1 cellular context compared by ENCODE assay signal in the genomic region with DNA sequence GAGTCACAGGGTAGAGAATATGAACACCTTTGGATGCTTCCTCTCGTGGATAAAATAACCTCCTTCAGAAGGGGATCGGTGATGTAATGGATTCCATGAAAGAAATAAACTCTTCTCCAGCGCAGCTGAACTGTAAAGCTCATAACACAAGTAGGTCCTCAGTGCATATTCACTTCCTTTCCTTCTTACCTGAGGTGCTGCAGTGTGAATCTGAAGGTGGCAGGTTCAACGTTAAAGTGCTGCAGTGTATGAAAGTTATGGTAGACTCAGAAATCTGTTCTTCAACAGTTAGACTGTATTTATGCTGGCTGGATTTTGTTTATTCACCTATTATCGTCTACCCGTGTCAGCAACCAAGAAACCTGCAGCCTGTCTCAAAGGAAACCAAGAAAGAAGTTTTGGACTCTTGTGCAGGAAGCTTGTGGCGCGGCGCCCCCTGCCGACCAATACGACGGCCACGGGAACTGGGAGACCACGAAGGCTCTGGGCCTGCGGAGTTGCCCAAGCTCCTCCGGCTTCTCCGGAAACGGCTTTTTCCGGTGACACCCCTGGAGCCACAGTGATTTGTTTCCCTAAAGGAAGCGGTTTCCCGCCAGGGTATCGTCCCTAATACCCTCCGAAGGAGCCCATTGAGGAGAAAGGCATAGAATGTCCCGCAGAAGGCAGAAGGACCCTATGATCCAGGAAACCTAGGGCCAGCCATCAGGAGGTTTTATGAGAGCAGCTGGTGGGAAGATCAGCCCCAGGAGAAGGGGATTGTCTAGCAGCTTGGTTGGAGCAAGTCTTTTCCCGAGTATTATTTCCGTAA.
TF ChIP-seq lines count a peak whose summit lies in the region.

No MANE protein-coding gene starts in this region.

TF ChIP-seq in HepG2, 621 proteins besides CTCF, POLR2A, EP300 and RAD21 (continued from another document and continues in another):
- TF ChIP-seq, protein P1, sequence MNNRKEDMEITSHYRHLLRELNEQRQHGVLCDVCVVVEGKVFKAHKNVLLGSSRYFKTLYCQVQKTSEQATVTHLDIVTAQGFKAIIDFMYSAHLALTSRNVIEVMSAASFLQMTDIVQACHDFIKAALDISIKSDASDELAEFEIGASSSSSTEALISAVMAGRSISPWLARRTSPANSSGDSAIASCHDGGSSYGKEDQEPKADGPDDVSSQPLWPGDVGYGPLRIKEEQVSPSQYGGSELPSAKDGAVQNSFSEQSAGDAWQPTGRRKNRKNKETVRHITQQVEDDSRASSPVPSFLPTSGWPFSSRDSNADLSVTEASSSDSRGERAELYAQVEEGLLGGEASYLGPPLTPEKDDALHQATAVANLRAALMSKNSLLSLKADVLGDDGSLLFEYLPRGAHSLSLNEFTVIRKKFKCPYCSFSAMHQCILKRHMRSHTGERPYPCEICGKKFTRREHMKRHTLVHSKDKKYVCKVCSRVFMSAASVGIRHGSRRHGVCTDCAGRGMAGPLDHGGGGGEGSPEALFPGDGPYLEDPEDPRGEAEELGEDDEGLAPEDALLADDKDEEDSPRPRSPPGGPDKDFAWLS (CRISPR knock-in tag; IDR thresholded peaks at IDR 0.05; ENCODE audit: borderline replicate concordance) = no peak
- TF ChIP-seq PPARG (CRISPR knock-in tag; conservative IDR thresholded peaks at IDR 0.05) = no peak
- peak; percentile 92 for TF ChIP-seq GABPB1 (CRISPR knock-in tag; IDR thresholded peaks at IDR 0.05)
- TF ChIP-seq, protein P2, sequence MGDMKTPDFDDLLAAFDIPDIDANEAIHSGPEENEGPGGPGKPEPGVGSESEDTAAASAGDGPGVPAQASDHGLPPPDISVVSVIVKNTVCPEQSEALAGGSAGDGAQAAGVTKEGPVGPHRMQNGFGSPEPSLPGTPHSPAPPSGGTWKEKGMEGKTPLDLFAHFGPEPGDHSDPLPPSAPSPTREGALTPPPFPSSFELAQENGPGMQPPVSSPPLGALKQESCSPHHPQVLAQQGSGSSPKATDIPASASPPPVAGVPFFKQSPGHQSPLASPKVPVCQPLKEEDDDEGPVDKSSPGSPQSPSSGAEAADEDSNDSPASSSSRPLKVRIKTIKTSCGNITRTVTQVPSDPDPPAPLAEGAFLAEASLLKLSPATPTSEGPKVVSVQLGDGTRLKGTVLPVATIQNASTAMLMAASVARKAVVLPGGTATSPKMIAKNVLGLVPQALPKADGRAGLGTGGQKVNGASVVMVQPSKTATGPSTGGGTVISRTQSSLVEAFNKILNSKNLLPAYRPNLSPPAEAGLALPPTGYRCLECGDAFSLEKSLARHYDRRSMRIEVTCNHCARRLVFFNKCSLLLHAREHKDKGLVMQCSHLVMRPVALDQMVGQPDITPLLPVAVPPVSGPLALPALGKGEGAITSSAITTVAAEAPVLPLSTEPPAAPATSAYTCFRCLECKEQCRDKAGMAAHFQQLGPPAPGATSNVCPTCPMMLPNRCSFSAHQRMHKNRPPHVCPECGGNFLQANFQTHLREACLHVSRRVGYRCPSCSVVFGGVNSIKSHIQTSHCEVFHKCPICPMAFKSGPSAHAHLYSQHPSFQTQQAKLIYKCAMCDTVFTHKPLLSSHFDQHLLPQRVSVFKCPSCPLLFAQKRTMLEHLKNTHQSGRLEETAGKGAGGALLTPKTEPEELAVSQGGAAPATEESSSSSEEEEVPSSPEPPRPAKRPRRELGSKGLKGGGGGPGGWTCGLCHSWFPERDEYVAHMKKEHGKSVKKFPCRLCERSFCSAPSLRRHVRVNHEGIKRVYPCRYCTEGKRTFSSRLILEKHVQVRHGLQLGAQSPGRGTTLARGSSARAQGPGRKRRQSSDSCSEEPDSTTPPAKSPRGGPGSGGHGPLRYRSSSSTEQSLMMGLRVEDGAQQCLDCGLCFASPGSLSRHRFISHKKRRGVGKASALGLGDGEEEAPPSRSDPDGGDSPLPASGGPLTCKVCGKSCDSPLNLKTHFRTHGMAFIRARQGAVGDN (CRISPR knock-in tag; IDR thresholded peaks at IDR 0.05) = peak; percentile 35
- TF ChIP-seq ZNF562 (CRISPR knock-in tag; IDR thresholded peaks at IDR 0.05; ENCODE audit: borderline replicate concordance) = no peak
- no peak for TF ChIP-seq HNF4G (IDR thresholded peaks at IDR 0.05; ENCODE audit: borderline replicate concordance, low read depth, low read length)
- TF ChIP-seq HNF4G (CRISPR knock-in tag; IDR thresholded peaks at IDR 0.05; ENCODE audit: borderline replicate concordance, low read depth) = no peak
- TF ChIP-seq, protein P3, sequence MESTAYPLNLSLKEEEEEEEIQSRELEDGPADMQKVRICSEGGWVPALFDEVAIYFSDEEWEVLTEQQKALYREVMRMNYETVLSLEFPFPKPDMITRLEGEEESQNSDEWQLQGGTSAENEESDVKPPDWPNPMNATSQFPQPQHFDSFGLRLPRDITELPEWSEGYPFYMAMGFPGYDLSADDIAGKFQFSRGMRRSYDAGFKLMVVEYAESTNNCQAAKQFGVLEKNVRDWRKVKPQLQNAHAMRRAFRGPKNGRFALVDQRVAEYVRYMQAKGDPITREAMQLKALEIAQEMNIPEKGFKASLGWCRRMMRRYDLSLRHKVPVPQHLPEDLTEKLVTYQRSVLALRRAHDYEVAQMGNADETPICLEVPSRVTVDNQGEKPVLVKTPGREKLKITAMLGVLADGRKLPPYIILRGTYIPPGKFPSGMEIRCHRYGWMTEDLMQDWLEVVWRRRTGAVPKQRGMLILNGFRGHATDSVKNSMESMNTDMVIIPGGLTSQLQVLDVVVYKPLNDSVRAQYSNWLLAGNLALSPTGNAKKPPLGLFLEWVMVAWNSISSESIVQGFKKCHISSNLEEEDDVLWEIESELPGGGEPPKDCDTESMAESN (CRISPR knock-in tag; conservative IDR thresholded peaks at IDR 0.05) = 0 out of 2 replicates have a peak, but pooled peaks have one; percentile 41
- peak; percentile 63 for TF ChIP-seq GATAD1 (CRISPR knock-in tag; IDR thresholded peaks at IDR 0.05)
- no peak for TF ChIP-seq MTF2 (CRISPR knock-in tag; IDR thresholded peaks at IDR 0.05; ENCODE audit: borderline replicate concordance)
- TF ChIP-seq, protein P4, sequence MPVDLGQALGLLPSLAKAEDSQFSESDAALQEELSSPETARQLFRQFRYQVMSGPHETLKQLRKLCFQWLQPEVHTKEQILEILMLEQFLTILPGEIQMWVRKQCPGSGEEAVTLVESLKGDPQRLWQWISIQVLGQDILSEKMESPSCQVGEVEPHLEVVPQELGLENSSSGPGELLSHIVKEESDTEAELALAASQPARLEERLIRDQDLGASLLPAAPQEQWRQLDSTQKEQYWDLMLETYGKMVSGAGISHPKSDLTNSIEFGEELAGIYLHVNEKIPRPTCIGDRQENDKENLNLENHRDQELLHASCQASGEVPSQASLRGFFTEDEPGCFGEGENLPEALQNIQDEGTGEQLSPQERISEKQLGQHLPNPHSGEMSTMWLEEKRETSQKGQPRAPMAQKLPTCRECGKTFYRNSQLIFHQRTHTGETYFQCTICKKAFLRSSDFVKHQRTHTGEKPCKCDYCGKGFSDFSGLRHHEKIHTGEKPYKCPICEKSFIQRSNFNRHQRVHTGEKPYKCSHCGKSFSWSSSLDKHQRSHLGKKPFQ (CRISPR knock-in tag; IDR thresholded peaks at IDR 0.05; ENCODE audit: insufficient replicate concordance) = no peak
- TF ChIP-seq, protein P5, sequence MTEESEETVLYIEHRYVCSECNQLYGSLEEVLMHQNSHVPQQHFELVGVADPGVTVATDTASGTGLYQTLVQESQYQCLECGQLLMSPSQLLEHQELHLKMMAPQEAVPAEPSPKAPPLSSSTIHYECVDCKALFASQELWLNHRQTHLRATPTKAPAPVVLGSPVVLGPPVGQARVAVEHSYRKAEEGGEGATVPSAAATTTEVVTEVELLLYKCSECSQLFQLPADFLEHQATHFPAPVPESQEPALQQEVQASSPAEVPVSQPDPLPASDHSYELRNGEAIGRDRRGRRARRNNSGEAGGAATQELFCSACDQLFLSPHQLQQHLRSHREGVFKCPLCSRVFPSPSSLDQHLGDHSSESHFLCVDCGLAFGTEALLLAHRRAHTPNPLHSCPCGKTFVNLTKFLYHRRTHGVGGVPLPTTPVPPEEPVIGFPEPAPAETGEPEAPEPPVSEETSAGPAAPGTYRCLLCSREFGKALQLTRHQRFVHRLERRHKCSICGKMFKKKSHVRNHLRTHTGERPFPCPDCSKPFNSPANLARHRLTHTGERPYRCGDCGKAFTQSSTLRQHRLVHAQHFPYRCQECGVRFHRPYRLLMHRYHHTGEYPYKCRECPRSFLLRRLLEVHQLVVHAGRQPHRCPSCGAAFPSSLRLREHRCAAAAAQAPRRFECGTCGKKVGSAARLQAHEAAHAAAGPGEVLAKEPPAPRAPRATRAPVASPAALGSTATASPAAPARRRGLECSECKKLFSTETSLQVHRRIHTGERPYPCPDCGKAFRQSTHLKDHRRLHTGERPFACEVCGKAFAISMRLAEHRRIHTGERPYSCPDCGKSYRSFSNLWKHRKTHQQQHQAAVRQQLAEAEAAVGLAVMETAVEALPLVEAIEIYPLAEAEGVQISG (CRISPR knock-in tag; IDR thresholded peaks at IDR 0.05) = peak; percentile 38; the same call in 1 of the 2 replicates
- peak; percentile 33; the same call in 1 of the 2 replicates for TF ChIP-seq CEBPB (IDR thresholded peaks at IDR 0.05; ENCODE audit: borderline replicate concordance, low read depth, low read length)
- TF ChIP-seq, protein P6, sequence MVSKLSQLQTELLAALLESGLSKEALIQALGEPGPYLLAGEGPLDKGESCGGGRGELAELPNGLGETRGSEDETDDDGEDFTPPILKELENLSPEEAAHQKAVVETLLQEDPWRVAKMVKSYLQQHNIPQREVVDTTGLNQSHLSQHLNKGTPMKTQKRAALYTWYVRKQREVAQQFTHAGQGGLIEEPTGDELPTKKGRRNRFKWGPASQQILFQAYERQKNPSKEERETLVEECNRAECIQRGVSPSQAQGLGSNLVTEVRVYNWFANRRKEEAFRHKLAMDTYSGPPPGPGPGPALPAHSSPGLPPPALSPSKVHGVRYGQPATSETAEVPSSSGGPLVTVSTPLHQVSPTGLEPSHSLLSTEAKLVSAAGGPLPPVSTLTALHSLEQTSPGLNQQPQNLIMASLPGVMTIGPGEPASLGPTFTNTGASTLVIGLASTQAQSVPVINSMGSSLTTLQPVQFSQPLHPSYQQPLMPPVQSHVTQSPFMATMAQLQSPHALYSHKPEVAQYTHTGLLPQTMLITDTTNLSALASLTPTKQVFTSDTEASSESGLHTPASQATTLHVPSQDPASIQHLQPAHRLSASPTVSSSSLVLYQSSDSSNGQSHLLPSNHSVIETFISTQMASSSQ (IDR thresholded peaks at IDR 0.05; ENCODE audit: low read depth) = no peak
- TF ChIP-seq, protein P6 (CRISPR knock-in tag; IDR thresholded peaks at IDR 0.05; ENCODE audit: borderline replicate concordance) = no peak
- TF ChIP-seq ZFP1 (CRISPR knock-in tag; IDR thresholded peaks at IDR 0.05) = no peak
- peak; percentile 29; the same call in 1 of the 2 replicates for TF ChIP-seq ATF1 (CRISPR knock-in tag; IDR thresholded peaks at IDR 0.05)
- TF ChIP-seq CBX5 (CRISPR knock-in tag; IDR thresholded peaks at IDR 0.05; ENCODE audit: borderline replicate concordance) = peak; percentile 64; the same call in 1 of the 2 replicates
- TF ChIP-seq PHF8 (CRISPR knock-in tag; IDR thresholded peaks at IDR 0.05) = peak; percentile 31; the same call in 1 of the 2 replicates
- TF ChIP-seq, protein P7, sequence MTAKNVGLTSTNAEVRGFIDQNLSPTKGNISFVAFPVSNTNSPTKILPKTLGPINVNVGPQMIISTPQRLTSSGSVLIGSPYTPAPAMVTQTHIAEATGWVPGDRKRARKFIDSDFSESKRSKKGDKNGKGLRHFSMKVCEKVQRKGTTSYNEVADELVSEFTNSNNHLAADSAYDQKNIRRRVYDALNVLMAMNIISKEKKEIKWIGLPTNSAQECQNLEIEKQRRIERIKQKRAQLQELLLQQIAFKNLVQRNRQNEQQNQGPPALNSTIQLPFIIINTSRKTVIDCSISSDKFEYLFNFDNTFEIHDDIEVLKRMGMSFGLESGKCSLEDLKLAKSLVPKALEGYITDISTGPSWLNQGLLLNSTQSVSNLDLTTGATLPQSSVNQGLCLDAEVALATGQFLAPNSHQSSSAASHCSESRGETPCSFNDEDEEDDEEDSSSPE (CRISPR knock-in tag; IDR thresholded peaks at IDR 0.05) = no peak
- 0 out of 2 replicates have a peak, but pooled peaks have one; percentile 39 for TF ChIP-seq MIER2 (CRISPR knock-in tag; IDR thresholded peaks at IDR 0.05)
- TF ChIP-seq NR2F1 (CRISPR knock-in tag; IDR thresholded peaks at IDR 0.05) = no peak
- peak; percentile 62; the same call in 1 of the 2 replicates for TF ChIP-seq ETV5 (CRISPR knock-in tag; IDR thresholded peaks at IDR 0.05; ENCODE audit: borderline replicate concordance)
- peak; percentile 53; the same call in 1 of the 2 replicates for TF ChIP-seq ZFY (CRISPR knock-in tag; IDR thresholded peaks at IDR 0.05)
- TF ChIP-seq SOX5 (CRISPR knock-in tag; IDR thresholded peaks at IDR 0.05; ENCODE audit: borderline replicate concordance) = 0 out of 2 replicates have a peak, but pooled peaks have one; percentile 17
- no peak for TF ChIP-seq RNF2 (conservative IDR thresholded peaks at IDR 0.05; ENCODE audit: low read depth)
- TF ChIP-seq, protein P8, sequence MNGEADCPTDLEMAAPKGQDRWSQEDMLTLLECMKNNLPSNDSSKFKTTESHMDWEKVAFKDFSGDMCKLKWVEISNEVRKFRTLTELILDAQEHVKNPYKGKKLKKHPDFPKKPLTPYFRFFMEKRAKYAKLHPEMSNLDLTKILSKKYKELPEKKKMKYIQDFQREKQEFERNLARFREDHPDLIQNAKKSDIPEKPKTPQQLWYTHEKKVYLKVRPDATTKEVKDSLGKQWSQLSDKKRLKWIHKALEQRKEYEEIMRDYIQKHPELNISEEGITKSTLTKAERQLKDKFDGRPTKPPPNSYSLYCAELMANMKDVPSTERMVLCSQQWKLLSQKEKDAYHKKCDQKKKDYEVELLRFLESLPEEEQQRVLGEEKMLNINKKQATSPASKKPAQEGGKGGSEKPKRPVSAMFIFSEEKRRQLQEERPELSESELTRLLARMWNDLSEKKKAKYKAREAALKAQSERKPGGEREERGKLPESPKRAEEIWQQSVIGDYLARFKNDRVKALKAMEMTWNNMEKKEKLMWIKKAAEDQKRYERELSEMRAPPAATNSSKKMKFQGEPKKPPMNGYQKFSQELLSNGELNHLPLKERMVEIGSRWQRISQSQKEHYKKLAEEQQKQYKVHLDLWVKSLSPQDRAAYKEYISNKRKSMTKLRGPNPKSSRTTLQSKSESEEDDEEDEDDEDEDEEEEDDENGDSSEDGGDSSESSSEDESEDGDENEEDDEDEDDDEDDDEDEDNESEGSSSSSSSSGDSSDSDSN (CRISPR knock-in tag; IDR thresholded peaks at IDR 0.05) = 0 out of 2 replicates have a peak, but pooled peaks have one; percentile 28
- 0 out of 2 replicates have a peak, but pooled peaks have one; percentile 22 for TF ChIP-seq SMAD3 (CRISPR knock-in tag; IDR thresholded peaks at IDR 0.05)
